ENCODE assay signal across 24 cellular contexts in the genomic region with DNA sequence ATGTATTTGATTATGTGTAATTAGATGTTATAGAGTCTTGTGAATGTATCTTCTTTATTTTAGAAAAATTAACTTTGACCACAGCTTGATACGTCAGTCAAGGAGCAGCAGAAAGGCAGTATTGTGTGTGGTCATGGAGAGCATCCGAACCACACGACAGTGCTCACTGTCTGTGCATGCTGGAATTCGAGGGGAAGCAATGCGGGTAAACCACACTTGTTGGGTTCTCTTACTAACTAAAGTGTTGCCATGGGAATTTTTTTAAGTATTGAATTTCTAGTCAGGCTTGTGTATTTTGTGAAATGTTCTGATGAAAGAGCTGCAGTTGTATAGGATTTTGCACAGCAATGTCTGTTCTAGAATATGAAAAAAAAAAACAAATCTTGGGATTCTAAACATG. TPM values are rescaled to one million over a fixed set of nuclear protein-coding genes. Genes with fewer than 3 reads are reported as not detected.
DNase-seq lines count a peak whose midpoint lies in the region; ATAC-seq and TF ChIP-seq lines count a peak whose summit lies in the region.
"Had no signal": no experiment of that assay in that cellular context is flagged by ENCODE, and none has a peak within 500 bp of the region (broad histone marks: within the 10 kb centered on the region; RNA-seq: fewer than 3 reads in every experiment).

No MANE protein-coding gene starts in this region.

- H4K20me1 ChIP-seq in mammary epithelial cell (ENCODE audit: insufficient read depth, low read length): no peaks in the 10 kb centered on the region
- H4K20me1 ChIP-seq: BLaER1 had no signal

- H3K9ac ChIP-seq in mammary epithelial cell (ENCODE audit: insufficient read depth, low read length): no peak overlapping the region
- H3K9ac ChIP-seq: BLaER1 had no signal

- no peak for TF ChIP-seq POLR2A in breast epithelium (IDR thresholded peaks at IDR 0.05)

- in situ Hi-C loops in mammary epithelial cell (cut with MboI; ENCODE audit: low sequenced_read_pairs in 2 of 2): no loop called here

- H3K9me3 ChIP-seq in mammary epithelial cell (replicated peaks; ENCODE audit: insufficient read depth, low read length) (no peaks in the 10 kb centered on the region), breast epithelium (no peaks in the 10 kb centered on the region)
- H3K9me3 ChIP-seq: BLaER1, Peyer's patch, SJSA1 had no signal

- no peak overlapping the region for H3K4me3 Mint-ChIP-seq in nephron progenitor cell
- no peak overlapping the region for H3K4me3 Mint-ChIP-seq in activated naive CD8-positive, alpha-beta T cell treated with anti-CD3 and anti-CD28 coated beads, Interleukin-2, amount 50 U/mL, for 24 hours
- H3K4me3 Mint-ChIP-seq: CD4-positive, alpha-beta T cell had no signal

- no peak for TF ChIP-seq CTCF in mammary epithelial cell (conservative IDR thresholded peaks at IDR 0.05 in 1 of 2, IDR thresholded peaks at IDR 0.05 in 1 of 2; ENCODE audit: extremely low read depth in 1 of 2, insufficient read depth in 1 of 2, low read depth in 1 of 2, low read length in 2 of 2)
- no peak for TF ChIP-seq CTCF in breast epithelium (IDR thresholded peaks at IDR 0.05)
- TF ChIP-seq CTCF in nephron progenitor cell (IDR thresholded peaks at IDR 0.05): no peak

- H3K27me3 Mint-ChIP-seq in nephron progenitor cell (ENCODE audit: low read depth, poor library complexity): no peaks in the 10 kb centered on the region
- H3K27me3 Mint-ChIP-seq in activated naive CD8-positive, alpha-beta T cell treated with anti-CD3 and anti-CD28 coated beads, Interleukin-2, amount 50 U/mL, for 24 hours: no peaks in the 10 kb centered on the region
- H3K27me3 Mint-ChIP-seq: CD4-positive, alpha-beta T cell had no signal

- H3K36me3 Mint-ChIP-seq in nephron progenitor cell (ENCODE audit: low read depth): peaks cover 7% of the 10 kb centered on the region
- no peaks in the 10 kb centered on the region for H3K36me3 Mint-ChIP-seq in activated naive CD8-positive, alpha-beta T cell treated with anti-CD3 and anti-CD28 coated beads, Interleukin-2, amount 50 U/mL, for 24 hours (ENCODE audit: low read depth)

- peak overlapping the region; percentile 76 for H3K27ac Mint-ChIP-seq in nephron progenitor cell
- no peak overlapping the region for H3K27ac Mint-ChIP-seq in activated naive CD8-positive, alpha-beta T cell treated with anti-CD3 and anti-CD28 coated beads, Interleukin-2, amount 50 U/mL, for 24 hours
- H3K27ac Mint-ChIP-seq: CD4-positive, alpha-beta T cell had no signal

- H3K36me3 ChIP-seq in mammary epithelial cell (ENCODE audit: insufficient read depth, low read length) (no peaks in the 10 kb centered on the region), breast epithelium (no peaks in the 10 kb centered on the region)
- H3K36me3 ChIP-seq: BLaER1, Peyer's patch, SJSA1 had no signal

- H3K27ac ChIP-seq in mammary epithelial cell (ENCODE audit: insufficient read depth, low read depth, low read length) (no peak overlapping the region), breast epithelium (no peak overlapping the region)
- H3K27ac ChIP-seq: 22Rv1, BLaER1, HL-60, Peyer's patch, SJSA1 had no signal

- dilution Hi-C loops in mammary epithelial cell (cut with HindIII; ENCODE audit: low sequenced_read_pairs): no loop called here

- ATAC-seq in HG02885 (IDR thresholded peaks at IDR 0.05; ENCODE audit: poor library complexity, unreplicated experiment): no peak
- no peak for ATAC-seq in activated naive CD8-positive, alpha-beta T cell treated with anti-CD3 and anti-CD28 coated beads, Interleukin-2, amount 50 U/mL, for 24 hours

- H3K27me3 ChIP-seq in mammary epithelial cell (ENCODE audit: insufficient read depth, low read length) (no peaks in the 10 kb centered on the region), breast epithelium (no peaks in the 10 kb centered on the region)
- H3K27me3 ChIP-seq: BLaER1, Peyer's patch, SJSA1 had no signal

- intact Hi-C loops in mammary epithelial cell (cut with micrococcal nuclease) (no loop called here), breast epithelium (cut with DNase I; ENCODE audit: low total_unique reads) (no loop called here)

- CTCF ChIA-PET in mammary epithelial cell (lab: Charles Lee; ENCODE audit: low non-redundant PET): no interaction called here

- no peaks in the 10 kb centered on the region for H3K79me2 ChIP-seq in mammary epithelial cell (ENCODE audit: insufficient read depth, low read length)

- H3K4me3 ChIP-seq in mammary epithelial cell (replicated peaks in 1 of 3; ENCODE audit: insufficient read depth in 1 of 3, low read depth in 2 of 3, low read length in 3 of 3): no peak overlapping the region
- no peak overlapping the region for H3K4me3 ChIP-seq in breast epithelium
- H3K4me3 ChIP-seq: BLaER1, Peyer's patch, SJSA1 had no signal

- DNase-seq in mammary epithelial cell: peak; percentile 2
- no peak for DNase-seq in breast epithelium (ENCODE audit: low spot score in 2 of 2)
- DNase-seq in epidermal melanocyte (ENCODE audit: insufficient read length, low spot score): peak; percentile 54
- no peak for DNase-seq in nephron progenitor cell
- DNase-seq in activated naive CD8-positive, alpha-beta T cell treated with anti-CD3 and anti-CD28 coated beads, Interleukin-2, amount 50 U/mL, for 24 hours: no peak
- no peak for DNase-seq in NCI-H1105 (lab: John Stamatoyannopoulos, UW)
- DNase-seq in NCI-H2171 (lab: John Stamatoyannopoulos, UW): no peak
- DNase-seq: ACHN; Caco-2; CD4-positive, alpha-beta T cell; DMS 273 treated with DMSO at 0.1 percent for 48 hours; DMS79 treated with DMSO at 0.1 percent for 48 hours; KBM-7; NCI-H1105 treated with DMSO at 0.1 percent for 48 hours; NCI-H2029 treated with DMSO at 0.1 percent for 48 hours; NCI-H345; NCI-H524; NCI-H774; Peyer's patch had no signal

- 50% methylated on average over 5 of the region's 5 CpGs for WGBS in mammary epithelial cell (ENCODE audit: low coverage, missing lambda C conversion rate)

- no peak overlapping the region for H2AFZ ChIP-seq in mammary epithelial cell (ENCODE audit: low read depth, low read length)

- no peak overlapping the region for H3K4me2 ChIP-seq in mammary epithelial cell (ENCODE audit: insufficient read depth, low read depth, low read length)
- H3K4me2 ChIP-seq: BLaER1 had no signal

- peaks cover 9% of the 10 kb centered on the region for H3K4me1 Mint-ChIP-seq in nephron progenitor cell
- H3K4me1 Mint-ChIP-seq in activated naive CD8-positive, alpha-beta T cell treated with anti-CD3 and anti-CD28 coated beads, Interleukin-2, amount 50 U/mL, for 24 hours: peaks cover 5% of the 10 kb centered on the region

- BruUV-seq in mammary epithelial cell (replicated peaks; lab: Mats Ljungman, UMichigan): no TSS peak

- H3K9me3 Mint-ChIP-seq in nephron progenitor cell: no peaks in the 10 kb centered on the region
- H3K9me3 Mint-ChIP-seq in activated naive CD8-positive, alpha-beta T cell treated with anti-CD3 and anti-CD28 coated beads, Interleukin-2, amount 50 U/mL, for 24 hours: no peaks in the 10 kb centered on the region
- H3K9me3 Mint-ChIP-seq: CD4-positive, alpha-beta T cell had no signal

- peaks cover 6% of the 10 kb centered on the region for H3K4me1 ChIP-seq in mammary epithelial cell (ENCODE audit: insufficient read depth, low read length)
- H3K4me1 ChIP-seq in breast epithelium: no peaks in the 10 kb centered on the region
- H3K4me1 ChIP-seq: Caco-2, Peyer's patch had no signal

RNA-seq across cellular contexts. Expression of gene PJVK, which starts 4.8 kb away (rescaled TPM):
- 1 to 10 TPM; 1.3 to 4.3 TPM for total RNA-seq in mammary epithelial cell
- polyA plus RNA-seq in mammary epithelial cell: 0.56 TPM
- polyA minus RNA-seq in mammary epithelial cell: not detected
- 1 to 10 TPM; 5.2 to 9.4 (median 6.9) TPM for total RNA-seq in breast epithelium

RNA-seq across cellular contexts. Expression of gene PRKRA, which starts 5.0 kb away (rescaled TPM):
- total RNA-seq in mammary epithelial cell (10 to 100 TPM; 49.0 to 66.8 TPM), breast epithelium (10 to 100 TPM; 61.3 to 73.9 (median 69.1) TPM)
- polyA plus RNA-seq in mammary epithelial cell: 28.2 TPM
- 46.2 TPM for polyA minus RNA-seq in mammary epithelial cell

RNA-seq across cellular contexts. Expression of gene FKBP7, which starts 22.5 kb away (rescaled TPM):
- total RNA-seq in mammary epithelial cell (1 to 10 TPM; 1.6 to 2.3 TPM), breast epithelium (10 to 100 TPM; 10.5 to 20.8 (median 16.7) TPM)
- polyA plus RNA-seq in mammary epithelial cell: 2.7 TPM
- not detected for polyA minus RNA-seq in mammary epithelial cell

RNA-seq across cellular contexts. Expression of gene PLEKHA3, which starts 24.3 kb away (rescaled TPM):
- total RNA-seq in mammary epithelial cell (10 to 100 TPM in 1 of 2 donors, 1 to 10 TPM in 1; 6.0 to 29.7 TPM), breast epithelium (10 to 100 TPM in 2 of 3 donors, 1 to 10 TPM in 1; 9.8 to 15.2 (median 12.0) TPM)
- 7.9 TPM for polyA plus RNA-seq in mammary epithelial cell
- polyA minus RNA-seq in mammary epithelial cell: 24.0 TPM

Comparison
In these comparisons a context has a peak if more than half of its experiments do, and no peak if none do; other contexts are left out.
1. DNase-seq: peak in mammary epithelial cell (single experiment) and epidermal melanocyte (single experiment); none in breast epithelium (0 of 2), nephron progenitor cell (single experiment), activated naive CD8-positive, alpha-beta T cell treated with anti-CD3 and anti-CD28 coated beads, Interleukin-2, amount 50 U/mL, for 24 hours (single experiment), NCI-H1105 (single experiment) and NCI-H2171 (single experiment).